In genomic region chr17:45428954-45429337, GRCh38 we compare ENCODE assay signal across 8 cellular contexts. TPM values are rescaled to one million over a fixed set of nuclear protein-coding genes. Genes with fewer than 3 reads are reported as not detected.
A peak's percentile ranks its signal among the peaks of the same experiment; 100 is the strongest.
DNase-seq lines count a peak whose midpoint lies in the region; ATAC-seq, FAIRE-seq and TF ChIP-seq lines count a peak whose summit lies in the region.

No MANE protein-coding gene starts in this region.

- H3K4me3 ChIP-seq in CD8-positive, alpha-beta T cell (ENCODE audit: low read depth, low read length) = no peak overlapping the region
- peak overlapping the region; percentile 47 for H3K4me3 ChIP-seq in HUES64 (ENCODE audit: low read length)
- no peak overlapping the region for H3K4me3 ChIP-seq in small intestine (ENCODE audit: low read depth in 1 of 2, low read length in 2 of 2)

- intact Hi-C loops in CD8-positive, alpha-beta T cell (cut with DNase I, micrococcal nuclease) = loop anchor here (1.0 to 5.0 kb wide), 4 partner anchors 19 to 403 kb away; no protein-coding TSS in a partner anchor

- peak overlapping the region; percentile 66 for H3K4me3 Mint-ChIP-seq in CD8-positive, alpha-beta T cell
- peak overlapping the region; percentile 68 for H3K4me3 Mint-ChIP-seq in activated T-helper 17 cell treated with anti-CD3 and anti-CD28 coated beads, Interleukin-2, amount 50 U/mL, for 72 hours
- peak overlapping the region; percentile 80 to 96 (median 92) for H3K4me3 Mint-ChIP-seq in naive B cell

- no peak for DNase-seq in CD8-positive, alpha-beta T cell
- DNase-seq in naive B cell (peak; percentile 77), frontal cortex (ENCODE audit: low spot score in 2 of 2) (no peak), small intestine (no peak), NCI-H446 (lab: John Stamatoyannopoulos, UW) (no peak)
- DNase-seq in stimulated activated CD4-positive, alpha-beta T cell treated with anti-CD3 and anti-CD28 coated beads, Interleukin-12 subunit alpha, Interleukin-12 subunit beta, amount 100 ng/mL, for 4 hours = no peak

- no peaks in the 10 kb centered on the region for H3K9me3 Mint-ChIP-seq in CD8-positive, alpha-beta T cell
- no peaks in the 10 kb centered on the region for H3K9me3 Mint-ChIP-seq in activated T-helper 17 cell treated with anti-CD3 and anti-CD28 coated beads, Interleukin-2, amount 50 U/mL, for 72 hours
- H3K9me3 Mint-ChIP-seq in naive B cell = no peaks in the 10 kb centered on the region

- peaks cover 23% of the 10 kb centered on the region for H3K4me1 Mint-ChIP-seq in CD8-positive, alpha-beta T cell (ENCODE audit: low read depth)
- no peaks in the 10 kb centered on the region for H3K4me1 Mint-ChIP-seq in activated T-helper 17 cell treated with anti-CD3 and anti-CD28 coated beads, Interleukin-2, amount 50 U/mL, for 72 hours
- peaks cover 30 to 51% (median 31%) of the 10 kb centered on the region in 3 donors for H3K4me1 Mint-ChIP-seq in naive B cell

- no peaks in the 10 kb centered on the region for H3K36me3 ChIP-seq in CD8-positive, alpha-beta T cell (ENCODE audit: insufficient read depth, low read length)
- H3K36me3 ChIP-seq in HUES64 (ENCODE audit: insufficient read depth, low read length) (no peaks in the 10 kb centered on the region), small intestine (ENCODE audit: control insufficient read depth in 2 of 2, insufficient read depth in 2 of 2, low read length in 2 of 2) (no peaks in the 10 kb centered on the region)

- H3K9me3 ChIP-seq in CD8-positive, alpha-beta T cell (ENCODE audit: low read length) = no peaks in the 10 kb centered on the region
- H3K9me3 ChIP-seq in HUES64 (ENCODE audit: insufficient read depth, low read depth, low read length) = no peaks in the 10 kb centered on the region
- no peaks in the 10 kb centered on the region for H3K9me3 ChIP-seq in small intestine (ENCODE audit: control insufficient read depth, low read depth)

- POLR2A ChIA-PET in CD8-positive, alpha-beta T cell (lab: Charles Lee) = no interaction called here

- no peak for ATAC-seq in CD8-positive, alpha-beta T cell
- no peak for ATAC-seq in activated T-helper 17 cell treated with anti-CD3 and anti-CD28 coated beads, Interleukin-2, amount 50 U/mL, for 72 hours (replicated peaks)
- ATAC-seq in naive B cell (ENCODE audit: low read depth in 2 of 2) = peak; percentile 53 to 55

- no peak overlapping the region for H3K27ac ChIP-seq in CD8-positive, alpha-beta T cell (ENCODE audit: low read depth, low read length)
- H3K27ac ChIP-seq in HUES64 (ENCODE audit: low read depth, low read length) (no peak overlapping the region), small intestine (ENCODE audit: low read depth in 1 of 2, low read length in 1 of 2) (peak overlapping the region in 1 of 2 donors; percentile 37)

- WGBS in HUES64 = 2% methylated on average over 15 of the region's 15 CpGs
- 15 to 23% (median 16%) methylated on average over 15 of the region's 15 CpGs for WGBS in small intestine, 3 donors

- no peak overlapping the region for H3K27ac Mint-ChIP-seq in CD8-positive, alpha-beta T cell
- H3K27ac Mint-ChIP-seq in activated T-helper 17 cell treated with anti-CD3 and anti-CD28 coated beads, Interleukin-2, amount 50 U/mL, for 72 hours = no peak overlapping the region
- peak overlapping the region; percentile 64 to 97 (median 94) for H3K27ac Mint-ChIP-seq in naive B cell

- no peaks in the 10 kb centered on the region for H3K27me3 ChIP-seq in CD8-positive, alpha-beta T cell (ENCODE audit: insufficient read depth, low read length)
- H3K27me3 ChIP-seq in HUES64 (ENCODE audit: insufficient read depth, low read length) = peaks cover 72% of the 10 kb centered on the region
- H3K27me3 ChIP-seq in small intestine (ENCODE audit: control insufficient read depth in 2 of 2, insufficient read depth in 2 of 2, low read length in 2 of 2) = peaks cover 0 to 2% of the 10 kb centered on the region in 2 donors

- FAIRE-seq in frontal cortex (lab: Jason Lieb, UNC) (no peak), small intestine (lab: Jason Lieb, UNC) (no peak)

- no peak for TF ChIP-seq CTCF in CD8-positive, alpha-beta T cell (IDR thresholded peaks at IDR 0.05)

- peaks cover 20% of the 10 kb centered on the region for H3K4me1 ChIP-seq in CD8-positive, alpha-beta T cell (ENCODE audit: insufficient read depth, low read length)
- H3K4me1 ChIP-seq in HUES64 (ENCODE audit: insufficient read depth, low read length) = peaks cover 5% of the 10 kb centered on the region
- H3K4me1 ChIP-seq in small intestine (ENCODE audit: control insufficient read depth in 2 of 2, insufficient read depth in 1 of 2, low read depth in 1 of 2, low read length in 1 of 2) = peaks cover 4 to 7% of the 10 kb centered on the region in 2 donors

- no peaks in the 10 kb centered on the region for H3K36me3 Mint-ChIP-seq in CD8-positive, alpha-beta T cell
- no peaks in the 10 kb centered on the region for H3K36me3 Mint-ChIP-seq in activated T-helper 17 cell treated with anti-CD3 and anti-CD28 coated beads, Interleukin-2, amount 50 U/mL, for 72 hours (ENCODE audit: low read depth)
- H3K36me3 Mint-ChIP-seq in naive B cell = no peaks in the 10 kb centered on the region

- H3K9ac ChIP-seq in HUES64 (ENCODE audit: low read depth, low read length) = no peak overlapping the region

- no peaks in the 10 kb centered on the region for H3K27me3 Mint-ChIP-seq in CD8-positive, alpha-beta T cell (ENCODE audit: low read depth)
- H3K27me3 Mint-ChIP-seq in activated T-helper 17 cell treated with anti-CD3 and anti-CD28 coated beads, Interleukin-2, amount 50 U/mL, for 72 hours = no peaks in the 10 kb centered on the region
- H3K27me3 Mint-ChIP-seq in naive B cell = no peaks in the 10 kb centered on the region

- CTCF ChIA-PET in CD8-positive, alpha-beta T cell (lab: Charles Lee) = interaction anchor here (0.6 to 1.8 kb wide), 10 partner anchors 12 to 403 kb away, joined by 3 to 5 read pairs (median 4); no protein-coding TSS in a partner anchor

RNA-seq across cellular contexts. Expression of gene ARHGAP27, which starts 3.7 kb away (rescaled TPM):
- 10 to 100 TPM; 31.3 to 37.6 TPM for total RNA-seq in CD8-positive, alpha-beta T cell
- polyA plus RNA-seq in HUES64 (2013, experiment 1 of 2) = 4.2 TPM
- polyA plus RNA-seq in HUES64 (2013, experiment 2 of 2) = 4.3 TPM
- 10 to 100 TPM; 54.5 to 55.5 TPM for total RNA-seq in activated T-helper 17 cell treated with anti-CD3 and anti-CD28 coated beads, Interleukin-2, amount 50 U/mL, for 72 hours
- polyA plus RNA-seq in naive B cell (ENCODE audit: low read depth in 6 of 6) (10 to 100 TPM; 32.3 to 76.2 (median 40.9) TPM), small intestine (100 to 1,000 TPM in 2 of 3 donors, 10 to 100 TPM in 1; 65.2 to 132 (median 106) TPM)
- 1.2 TPM for total RNA-seq in frontal cortex

Comparison
In these comparisons a context has a peak if more than half of its experiments do, and no peak if none do; other contexts are left out.
1. ATAC-seq: peak in naive B cell (2 of 2); none in CD8-positive, alpha-beta T cell (single experiment) and activated T-helper 17 cell treated with anti-CD3 and anti-CD28 coated beads, Interleukin-2, amount 50 U/mL, for 72 hours (single experiment).
2. H3K27ac Mint-ChIP-seq: peak in naive B cell (6 of 6); none in CD8-positive, alpha-beta T cell (single experiment) and activated T-helper 17 cell treated with anti-CD3 and anti-CD28 coated beads, Interleukin-2, amount 50 U/mL, for 72 hours (single experiment).
3. RNA of gene ARHGAP27, which starts 3.7 kb away (total RNA-seq): 54.5 to 55.5 TPM in activated T-helper 17 cell treated with anti-CD3 and anti-CD28 coated beads, Interleukin-2, amount 50 U/mL, for 72 hours and 31.3 to 37.6 TPM in CD8-positive, alpha-beta T cell; 1.2 TPM in frontal cortex (single experiment); every median in the first group is over 10 times any median in the second.
4. Peak in every context shown above with its lines, with median percentiles within 50 percentile points of each other: H3K4me3 Mint-ChIP-seq.